In genomic region chr9:6869081-6869948, GRCh38 we compare ENCODE assay signal across 14 cellular contexts.
A peak's percentile ranks its signal among the peaks of the same experiment; 100 is the strongest.
DNase-seq lines count a peak whose midpoint lies in the region; ATAC-seq and TF ChIP-seq lines count a peak whose summit lies in the region.
"Had no signal": no experiment of that assay in that cellular context is flagged by ENCODE, and none has a peak within 500 bp of the region (broad histone marks: within the 10 kb centered on the region; RNA-seq: fewer than 3 reads in every experiment).

No MANE protein-coding gene starts in this region.

- no peak overlapping the region for H3K18ac ChIP-seq in mesenchymal stem cell (ENCODE audit: low read depth in 1 of 2, low read length in 2 of 2)

- H3K9ac ChIP-seq in mesenchymal stem cell (ENCODE audit: low read length), result no peak overlapping the region

- peaks cover 24% of the 10 kb centered on the region for H3K4me1 Mint-ChIP-seq in activated naive CD4-positive, alpha-beta T cell treated with anti-CD3 and anti-CD28 coated beads for 36 hours (ENCODE audit: low read depth)

- no peak overlapping the region for H2BK12ac ChIP-seq in mesenchymal stem cell (ENCODE audit: low read length in 2 of 2)

- no peak overlapping the region for H3K27ac Mint-ChIP-seq in activated naive CD4-positive, alpha-beta T cell treated with anti-CD3 and anti-CD28 coated beads for 36 hours
- H3K27ac Mint-ChIP-seq: activated CD4-positive, alpha-beta memory T cell treated with anti-CD3 and anti-CD28 coated beads for 36 hours; activated T-helper 17 cell treated with anti-CD3 and anti-CD28 coated beads, Interleukin-2, amount 50 U/mL, for 72 hours had no signal

- H3K27ac ChIP-seq in mesenchymal stem cell (ENCODE audit: low read length, poor library complexity, severe bottlenecking), result no peak overlapping the region
- H3K27ac ChIP-seq in upper lobe of left lung, result no peak overlapping the region
- H3K27ac ChIP-seq in Peyer's patch, result no peak overlapping the region
- H3K27ac ChIP-seq: 22Rv1, SJCRH30, transverse colon had no signal

- H3K4ac ChIP-seq in mesenchymal stem cell (ENCODE audit: low read depth in 1 of 2, low read length in 2 of 2), result no peak overlapping the region

- peak; percentile 20 for DNase-seq in DMS 273 (lab: John Stamatoyannopoulos, UW; ENCODE audit: unreplicated experiment)
- DNase-seq in DMS 273 treated with DMSO at 0.1 percent for 48 hours (lab: John Stamatoyannopoulos, UW), result no peak
- DNase-seq in NCI-H345 treated with DMSO at 0.1 percent for 48 hours (lab: John Stamatoyannopoulos, UW; ENCODE audit: unreplicated experiment), result peak; percentile 3
- peak; percentile 67 to 83 for DNase-seq in cerebellar nuclear complex (lab: John Stamatoyannopoulos, UW)
- peak; percentile 18 for DNase-seq in mesenchymal stem cell
- no peak for DNase-seq in upper lobe of left lung
- DNase-seq in Peyer's patch, result no peak
- DNase-seq in activated naive CD4-positive, alpha-beta T cell treated with anti-CD3 and anti-CD28 coated beads for 36 hours, result no peak
- DNase-seq: activated CD4-positive, alpha-beta memory T cell treated with anti-CD3 and anti-CD28 coated beads for 36 hours; CD4-positive, CD25-positive, alpha-beta regulatory T cell; SJCRH30; transverse colon had no signal

- H3K14ac ChIP-seq in mesenchymal stem cell (ENCODE audit: low read length in 2 of 2), result no peak overlapping the region

- no peak overlapping the region for H2BK120ac ChIP-seq in mesenchymal stem cell (ENCODE audit: low read depth, low read length)

- H3K9me3 Mint-ChIP-seq in activated naive CD4-positive, alpha-beta T cell treated with anti-CD3 and anti-CD28 coated beads for 36 hours, result peaks cover 3% of the 10 kb centered on the region
- H3K9me3 Mint-ChIP-seq: activated T-helper 17 cell treated with anti-CD3 and anti-CD28 coated beads, Interleukin-2, amount 50 U/mL, for 72 hours had no signal

- H3K4me1 ChIP-seq in mesenchymal stem cell (ENCODE audit: control insufficient read depth, insufficient read depth, low read depth, low read length) (no peaks in the 10 kb centered on the region), upper lobe of left lung (no peaks in the 10 kb centered on the region), Peyer's patch (no peaks in the 10 kb centered on the region)
- H3K4me1 ChIP-seq: SJCRH30, transverse colon had no signal

- peaks cover 0 to 5% of the 10 kb centered on the region in 2 experiments for H3K36me3 ChIP-seq in mesenchymal stem cell (ENCODE audit: control insufficient read depth in 1 of 2, insufficient read depth in 2 of 2, low read depth in 1 of 2, low read length in 2 of 2)
- no peaks in the 10 kb centered on the region for H3K36me3 ChIP-seq in upper lobe of left lung
- H3K36me3 ChIP-seq in Peyer's patch, result no peaks in the 10 kb centered on the region
- H3K36me3 ChIP-seq: SJCRH30, transverse colon had no signal

- TF ChIP-seq CTCF in upper lobe of left lung (IDR thresholded peaks at IDR 0.05), result no peak
- no peak for TF ChIP-seq CTCF in Peyer's patch (IDR thresholded peaks at IDR 0.05)

- no peaks in the 10 kb centered on the region for H3K27me3 Mint-ChIP-seq in activated naive CD4-positive, alpha-beta T cell treated with anti-CD3 and anti-CD28 coated beads for 36 hours (ENCODE audit: low read depth)
- H3K27me3 Mint-ChIP-seq: activated CD4-positive, alpha-beta memory T cell treated with anti-CD3 and anti-CD28 coated beads for 36 hours; activated T-helper 17 cell treated with anti-CD3 and anti-CD28 coated beads, Interleukin-2, amount 50 U/mL, for 72 hours; CD4-positive, CD25-positive, alpha-beta regulatory T cell had no signal

- TF ChIP-seq POLR2A in upper lobe of left lung (IDR thresholded peaks at IDR 0.05) (no peak), Peyer's patch (IDR thresholded peaks at IDR 0.05) (no peak)

- no peak overlapping the region for H2BK5ac ChIP-seq in mesenchymal stem cell (ENCODE audit: low read depth, low read length, poor library complexity, severe bottlenecking)

- no peak overlapping the region for H2BK15ac ChIP-seq in mesenchymal stem cell (ENCODE audit: low read depth, poor library complexity, severe bottlenecking)

- no peak overlapping the region for H4K8ac ChIP-seq in mesenchymal stem cell (ENCODE audit: low read length)

- H3K4me3 ChIP-seq in mesenchymal stem cell (ENCODE audit: insufficient read depth in 1 of 2, low read depth in 1 of 2, low read length in 2 of 2), result no peak overlapping the region
- no peak overlapping the region for H3K4me3 ChIP-seq in upper lobe of left lung
- H3K4me3 ChIP-seq in Peyer's patch, result no peak overlapping the region
- H3K4me3 ChIP-seq: SJCRH30, transverse colon had no signal

- H3K9me3 ChIP-seq in mesenchymal stem cell (ENCODE audit: control insufficient read depth, low read length), result peaks cover 9% of the 10 kb centered on the region
- peaks cover under 1 to 6% (median 2%) of the 10 kb centered on the region in 4 donors for H3K9me3 ChIP-seq in upper lobe of left lung
- H3K9me3 ChIP-seq in Peyer's patch, result peaks cover 0 to 1% (median 0%) of the 10 kb centered on the region in 4 donors
- H3K9me3 ChIP-seq: SJCRH30 had no signal

- TF ChIP-seq EP300 in upper lobe of left lung (IDR thresholded peaks at IDR 0.05), result no peak

- intact Hi-C loops in activated naive CD4-positive, alpha-beta T cell treated with anti-CD3 and anti-CD28 coated beads for 36 hours (cut with micrococcal nuclease), result no loop called here

- H3K4me3 Mint-ChIP-seq in activated naive CD4-positive, alpha-beta T cell treated with anti-CD3 and anti-CD28 coated beads for 36 hours, result no peak overlapping the region
- H3K4me3 Mint-ChIP-seq: activated CD4-positive, alpha-beta memory T cell treated with anti-CD3 and anti-CD28 coated beads for 36 hours; activated T-helper 17 cell treated with anti-CD3 and anti-CD28 coated beads, Interleukin-2, amount 50 U/mL, for 72 hours; CD4-positive, CD25-positive, alpha-beta regulatory T cell had no signal

- H3K4me2 ChIP-seq in mesenchymal stem cell (ENCODE audit: low read length, poor library complexity, severe bottlenecking), result no peak overlapping the region

- no peaks in the 10 kb centered on the region for H3K27me3 ChIP-seq in mesenchymal stem cell (ENCODE audit: control insufficient read depth in 1 of 2, insufficient read depth in 1 of 2, low read length in 2 of 2)
- H3K27me3 ChIP-seq in upper lobe of left lung, result no peaks in the 10 kb centered on the region
- no peaks in the 10 kb centered on the region for H3K27me3 ChIP-seq in Peyer's patch
- H3K27me3 ChIP-seq: SJCRH30, transverse colon had no signal

- WGBS in mesenchymal stem cell, result 73% methylated on average over 3 of the region's 5 CpGs
- WGBS in upper lobe of left lung, 2 donors, result 86 to 88% methylated on average over 5 of the region's 5 CpGs

- CTCF ChIA-PET in activated naive CD4-positive, alpha-beta T cell treated with anti-CD3 and anti-CD28 coated beads for 36 hours (lab: Charles Lee), result no interaction called here

- peaks cover 19% of the 10 kb centered on the region for H3K36me3 Mint-ChIP-seq in activated naive CD4-positive, alpha-beta T cell treated with anti-CD3 and anti-CD28 coated beads for 36 hours (ENCODE audit: low read depth)

- H2AK5ac ChIP-seq in mesenchymal stem cell (ENCODE audit: low read length, severe bottlenecking), result no peak overlapping the region

- no peak overlapping the region for H2AFZ ChIP-seq in mesenchymal stem cell (ENCODE audit: low read depth, low read length)

- H4K91ac ChIP-seq in mesenchymal stem cell (ENCODE audit: low read length), result no peak overlapping the region

- H3K23ac ChIP-seq in mesenchymal stem cell (ENCODE audit: low read length in 2 of 2), result no peak overlapping the region

- no peak for ATAC-seq in upper lobe of left lung (ENCODE audit: low FRiP score in 2 of 2)
- ATAC-seq: activated T-helper 17 cell treated with anti-CD3 and anti-CD28 coated beads, Interleukin-2, amount 50 U/mL, for 72 hours had no signal

- H3K79me1 ChIP-seq in mesenchymal stem cell (replicated peaks; ENCODE audit: low read length, poor library complexity, severe bottlenecking), result peaks cover 15% of the 10 kb centered on the region

Comparison
In these comparisons a context has a peak if more than half of its experiments do, and no peak if none do; other contexts are left out.
1. DNase-seq: peak in DMS 273 (single experiment), NCI-H345 treated with DMSO at 0.1 percent for 48 hours (single experiment), cerebellar nuclear complex (2 of 2) and mesenchymal stem cell (single experiment); none in DMS 273 treated with DMSO at 0.1 percent for 48 hours (single experiment), upper lobe of left lung (0 of 2), Peyer's patch (0 of 3) and activated naive CD4-positive, alpha-beta T cell treated with anti-CD3 and anti-CD28 coated beads for 36 hours (single experiment).